Comparison of ENCODE assay signal across 9 cellular contexts in genomic region chr1:34865573-34865972, GRCh38. TPM values are rescaled to one million over a fixed set of nuclear protein-coding genes. Genes with fewer than 3 reads are reported as not detected.
A peak's percentile ranks its signal among the peaks of the same experiment; 100 is the strongest.
DNase-seq lines count a peak whose midpoint lies in the region; ATAC-seq and TF ChIP-seq lines count a peak whose summit lies in the region.
"Had no signal": no experiment of that assay in that cellular context is flagged by ENCODE, and none has a peak within 500 bp of the region (broad histone marks: within the 10 kb centered on the region; RNA-seq: fewer than 3 reads in every experiment).

No MANE protein-coding gene starts in this region.

- H3K79me2 ChIP-seq in mammary epithelial cell (ENCODE audit: insufficient read depth, low read length) = no peaks in the 10 kb centered on the region

- CTCF ChIA-PET in mammary epithelial cell (lab: Charles Lee; ENCODE audit: low non-redundant PET) = no interaction called here

- H3K9ac ChIP-seq in mammary epithelial cell (ENCODE audit: insufficient read depth, low read length) = no peak overlapping the region

- 36% methylated on average over 2 of the region's 25 CpGs for WGBS in mammary epithelial cell (ENCODE audit: low coverage, missing lambda C conversion rate)
- 53 to 54% methylated on average over 22 to 23 of the region's 25 CpGs for WGBS in mesodermal cell (ENCODE audit: insufficient coverage in 2 of 2), 2 experiments
- 9 to 13% methylated on average over 19 to 25 of the region's 25 CpGs for WGBS in aorta, 2 donors

- TF ChIP-seq CTCF in mammary epithelial cell (conservative IDR thresholded peaks at IDR 0.05 in 1 of 2, IDR thresholded peaks at IDR 0.05 in 1 of 2; ENCODE audit: extremely low read depth in 1 of 2, insufficient read depth in 1 of 2, low read depth in 1 of 2, low read length in 2 of 2) = no peak

- H3K27me3 ChIP-seq in mammary epithelial cell (ENCODE audit: insufficient read depth, low read length) (no peaks in the 10 kb centered on the region), aorta (ENCODE audit: control insufficient read depth in 1 of 2, insufficient read depth in 2 of 2, low read length in 1 of 2) (no peaks in the 10 kb centered on the region)

- in situ Hi-C loops in mammary epithelial cell (cut with MboI; ENCODE audit: low sequenced_read_pairs in 2 of 2) = loop anchor here in 1 of 2 donors (25.0 kb wide), 1 partner anchor 697 kb away; the partner anchor contains the start of genes KIAA0319L, NCDN and TFAP2E

- peak overlapping the region; percentile 96 for H2AFZ ChIP-seq in mammary epithelial cell (ENCODE audit: low read depth, low read length)

- no peak overlapping the region for H3K27ac ChIP-seq in mammary epithelial cell (ENCODE audit: insufficient read depth, low read depth, low read length)
- H3K27ac ChIP-seq in mesodermal cell (ENCODE audit: low read depth, low read length, severe bottlenecking) = no peak overlapping the region
- no peak overlapping the region for H3K27ac ChIP-seq in aorta (ENCODE audit: low read depth in 1 of 2, low read length in 2 of 2)

- DNase-seq in stimulated activated CD4-positive, alpha-beta T cell treated with anti-CD3 and anti-CD28 coated beads, Interleukin-2, amount 100 ng/mL, for 24 hours = peak; percentile 17 to 33
- no peak for DNase-seq in stimulated activated CD4-positive, alpha-beta T cell treated with anti-CD3 and anti-CD28 coated beads, Interleukin-15, amount 100 ng/mL, for 24 hours
- no peak for DNase-seq in mammary epithelial cell
- no peak for DNase-seq in aorta
- DNase-seq in NCI-H774 (lab: John Stamatoyannopoulos, UW) = no peak
- no peak for DNase-seq in SIG-M5 (lab: John Stamatoyannopoulos, UW)
- DNase-seq: NCI-H1417 treated with DMSO at 0.1 percent for 48 hours had no signal

- peak; percentile 14 for ATAC-seq in aorta (ENCODE audit: low FRiP score)
- no peak for ATAC-seq in GM21423 (IDR thresholded peaks at IDR 0.05; ENCODE audit: unreplicated experiment)

- H3K36me3 ChIP-seq in mammary epithelial cell (ENCODE audit: insufficient read depth, low read length) (no peaks in the 10 kb centered on the region), mesodermal cell (ENCODE audit: control insufficient read depth, insufficient read depth, low read length) (no peaks in the 10 kb centered on the region), aorta (ENCODE audit: control insufficient read depth in 1 of 2, insufficient read depth in 2 of 2, low read length in 1 of 2) (no peaks in the 10 kb centered on the region)

- intact Hi-C loops in mammary epithelial cell (cut with micrococcal nuclease) (no loop called here), aorta (cut with DNase I) (no loop called here)

- no peaks in the 10 kb centered on the region for H4K20me1 ChIP-seq in mammary epithelial cell (ENCODE audit: insufficient read depth, low read length)

- no peaks in the 10 kb centered on the region for H3K9me3 ChIP-seq in mammary epithelial cell (replicated peaks; ENCODE audit: insufficient read depth, low read length)
- no peaks in the 10 kb centered on the region for H3K9me3 ChIP-seq in mesodermal cell (ENCODE audit: control insufficient read depth, low read length)
- H3K9me3 ChIP-seq in aorta (ENCODE audit: control insufficient read depth, low read length) = no peaks in the 10 kb centered on the region

- H3K4me2 ChIP-seq in mammary epithelial cell (ENCODE audit: insufficient read depth, low read depth, low read length) = peak overlapping the region; percentile 99

- dilution Hi-C loops in mammary epithelial cell (cut with HindIII; ENCODE audit: low sequenced_read_pairs) = loop anchor here (5.0 kb wide), 2 partner anchors 62 to 107 kb away; partner anchors contain the start of gene DLGAP3

- BruUV-seq in mammary epithelial cell (replicated peaks; lab: Mats Ljungman, UMichigan) = no TSS peak

- H3K4me3 ChIP-seq in mammary epithelial cell (replicated peaks in 1 of 3; ENCODE audit: insufficient read depth in 1 of 3, low read depth in 2 of 3, low read length in 3 of 3) (peak overlapping the region; percentile 54 to 77 (median 70)), mesodermal cell (ENCODE audit: extremely low read depth, insufficient read depth, low read length, poor library complexity, severe bottlenecking) (peak overlapping the region; percentile 54), aorta (ENCODE audit: low read length in 2 of 2) (peak overlapping the region; percentile 29 to 68)

- H3K4me1 ChIP-seq in mammary epithelial cell (ENCODE audit: insufficient read depth, low read length) (peaks cover 8% of the 10 kb centered on the region), mesodermal cell (ENCODE audit: control insufficient read depth, insufficient read depth, low read length, poor library complexity, severe bottlenecking) (no peaks in the 10 kb centered on the region), aorta (ENCODE audit: control insufficient read depth in 1 of 2, insufficient read depth in 2 of 2, low read length in 2 of 2) (no peaks in the 10 kb centered on the region)

RNA-seq across cellular contexts. Expression of gene SMIM12, which starts 6.0 kb away (rescaled TPM):
- 10 to 100 TPM; 46.7 to 54.5 TPM for total RNA-seq in mammary epithelial cell
- 74.9 TPM for polyA plus RNA-seq in mammary epithelial cell
- polyA minus RNA-seq in mammary epithelial cell = 114 TPM
- polyA plus RNA-seq in mesodermal cell (2013, experiment 1 of 2) = 32.7 TPM
- 26.0 TPM for polyA plus RNA-seq in mesodermal cell (2013, experiment 2 of 2)
- 10 to 100 TPM; 38.1 to 58.8 TPM for total RNA-seq in aorta
- polyA plus RNA-seq in aorta = 10 to 100 TPM; 38.6 to 46.3 TPM

Comparison
In these comparisons a context has a peak if more than half of its experiments do, and no peak if none do; other contexts are left out.
1. DNase-seq: peak in stimulated activated CD4-positive, alpha-beta T cell treated with anti-CD3 and anti-CD28 coated beads, Interleukin-2, amount 100 ng/mL, for 24 hours (2 of 2); none in stimulated activated CD4-positive, alpha-beta T cell treated with anti-CD3 and anti-CD28 coated beads, Interleukin-15, amount 100 ng/mL, for 24 hours (single experiment), mammary epithelial cell (single experiment), aorta (0 of 2), NCI-H774 (single experiment) and SIG-M5 (single experiment).
2. Peak in every context shown above with its lines, with median percentiles within 50 percentile points of each other: H3K4me3 ChIP-seq.